ENCODE assay signal across 12 cellular contexts in genomic region chr5:60339691-60340191, GRCh38.
DNase-seq lines count a peak whose midpoint lies in the region; ATAC-seq and TF ChIP-seq lines count a peak whose summit lies in the region.
"Had no signal": no experiment of that assay in that cellular context is flagged by ENCODE, and none has a peak within 500 bp of the region (broad histone marks: within the 10 kb centered on the region; RNA-seq: fewer than 3 reads in every experiment).

No MANE protein-coding gene starts in this region.

- no peak overlapping the region for H3K27ac Mint-ChIP-seq in activated T-cell treated with anti-CD3 and anti-CD28 coated beads, Interleukin-2, amount 50 U/mL, for 24 hours
- H3K27ac Mint-ChIP-seq: activated naive CD8-positive, alpha-beta T cell treated with anti-CD3 and anti-CD28 coated beads for 36 hours had no signal

- intact Hi-C loops in lower leg skin (cut with DNase I; ENCODE audit: low total_unique reads) = no loop called here

- H3K4me3 Mint-ChIP-seq in activated T-cell treated with anti-CD3 and anti-CD28 coated beads, Interleukin-2, amount 50 U/mL, for 24 hours = no peak overlapping the region
- H3K4me3 Mint-ChIP-seq: activated naive CD8-positive, alpha-beta T cell treated with anti-CD3 and anti-CD28 coated beads for 36 hours had no signal

- H3K36me3 ChIP-seq in suprapubic skin = no peaks in the 10 kb centered on the region
- H3K36me3 ChIP-seq in Peyer's patch = no peaks in the 10 kb centered on the region

- peak; percentile 96 to 98 for DNase-seq in NCI-H446 (lab: John Stamatoyannopoulos, UW)
- DNase-seq in cerebellum (ENCODE audit: low spot score) = peak; percentile 81
- peak; percentile 46 to 89 for DNase-seq in lower leg skin (ENCODE audit: low spot score in 2 of 2)
- peak in 1 of 2 donors; percentile 61 for DNase-seq in suprapubic skin (ENCODE audit: low spot score in 2 of 2)
- DNase-seq in activated T-cell treated with anti-CD3 and anti-CD28 coated beads, Interleukin-2, amount 50 U/mL, for 24 hours = no peak
- DNase-seq in AG08396 (ENCODE audit: low spot score) = no peak
- DNase-seq in Peyer's patch = no peak
- DNase-seq: activated naive CD8-positive, alpha-beta T cell treated with anti-CD3 and anti-CD28 coated beads for 36 hours; effector CD4-positive, alpha-beta T cell; H7 had no signal

- H3K36me3 Mint-ChIP-seq in activated T-cell treated with anti-CD3 and anti-CD28 coated beads, Interleukin-2, amount 50 U/mL, for 24 hours (ENCODE audit: low read depth) = no peaks in the 10 kb centered on the region
- H3K36me3 Mint-ChIP-seq: activated naive CD8-positive, alpha-beta T cell treated with anti-CD3 and anti-CD28 coated beads for 36 hours had no signal

- TF ChIP-seq EP300 in suprapubic skin (IDR thresholded peaks at IDR 0.05) = no peak

- H3K27me3 ChIP-seq in suprapubic skin = no peaks in the 10 kb centered on the region
- H3K27me3 ChIP-seq in Peyer's patch = no peaks in the 10 kb centered on the region

- H3K4me1 Mint-ChIP-seq in activated T-cell treated with anti-CD3 and anti-CD28 coated beads, Interleukin-2, amount 50 U/mL, for 24 hours (ENCODE audit: low read depth) = peaks cover 4% of the 10 kb centered on the region
- H3K4me1 Mint-ChIP-seq: activated naive CD8-positive, alpha-beta T cell treated with anti-CD3 and anti-CD28 coated beads for 36 hours had no signal

- H3K4me3 ChIP-seq in lower leg skin (ENCODE audit: low read depth, poor library complexity, severe bottlenecking) = no peak overlapping the region
- H3K4me3 ChIP-seq in suprapubic skin = no peak overlapping the region
- no peak overlapping the region for H3K4me3 ChIP-seq in Peyer's patch

- TF ChIP-seq CTCF in lower leg skin (IDR thresholded peaks at IDR 0.05) = no peak
- TF ChIP-seq CTCF in suprapubic skin (IDR thresholded peaks at IDR 0.05) = no peak
- no peak for TF ChIP-seq CTCF in Peyer's patch (IDR thresholded peaks at IDR 0.05)

- H3K27ac ChIP-seq in suprapubic skin (peak overlapping the region; percentile 0), Peyer's patch (peak overlapping the region in 1 of 4 donors; percentile 8)

- H3K9me3 ChIP-seq in suprapubic skin (no peaks in the 10 kb centered on the region), Peyer's patch (no peaks in the 10 kb centered on the region)

- no peaks in the 10 kb centered on the region for H3K27me3 Mint-ChIP-seq in activated T-cell treated with anti-CD3 and anti-CD28 coated beads, Interleukin-2, amount 50 U/mL, for 24 hours
- H3K27me3 Mint-ChIP-seq: activated naive CD8-positive, alpha-beta T cell treated with anti-CD3 and anti-CD28 coated beads for 36 hours had no signal

- no peak for ATAC-seq in GM18858 (IDR thresholded peaks at IDR 0.05; ENCODE audit: unreplicated experiment)
- ATAC-seq: HepG2 had no signal

- TF ChIP-seq POLR2A in lower leg skin (IDR thresholded peaks at IDR 0.05) (no peak), suprapubic skin (IDR thresholded peaks at IDR 0.05) (no peak), Peyer's patch (IDR thresholded peaks at IDR 0.05) (no peak)

- peaks cover 12% of the 10 kb centered on the region for H3K4me1 ChIP-seq in suprapubic skin
- H3K4me1 ChIP-seq in Peyer's patch = no peaks in the 10 kb centered on the region

- H3K9me3 Mint-ChIP-seq in activated T-cell treated with anti-CD3 and anti-CD28 coated beads, Interleukin-2, amount 50 U/mL, for 24 hours = no peaks in the 10 kb centered on the region
- H3K9me3 Mint-ChIP-seq: activated naive CD8-positive, alpha-beta T cell treated with anti-CD3 and anti-CD28 coated beads for 36 hours had no signal

- 32 to 37% methylated on average over 12 of the region's 12 CpGs for WGBS in lower leg skin, 2 donors
- whole genome bisulfite sequencing in suprapubic skin = 48% methylated on average over 12 of the region's 12 CpGs

Comparison
In these comparisons a context has a peak if more than half of its experiments do, and no peak if none do; other contexts are left out.
1. DNase-seq: peak in NCI-H446 (2 of 2), cerebellum (single experiment) and lower leg skin (2 of 2); none in activated T-cell treated with anti-CD3 and anti-CD28 coated beads, Interleukin-2, amount 50 U/mL, for 24 hours (single experiment), AG08396 (single experiment) and Peyer's patch (0 of 3).